In genomic region chr3:30538787-30539186, GRCh38 we compare ENCODE assay signal across 12 cellular contexts.
DNase-seq lines count a peak whose midpoint lies in the region; ATAC-seq and TF ChIP-seq lines count a peak whose summit lies in the region.
"Had no signal": no experiment of that assay in that cellular context is flagged by ENCODE, and none has a peak within 500 bp of the region (broad histone marks: within the 10 kb centered on the region; RNA-seq: fewer than 3 reads in every experiment).

No MANE protein-coding gene starts in this region.

- no peak overlapping the region for H3K4me2 ChIP-seq in fibroblast of lung (ENCODE audit: extremely low read depth, insufficient read depth, low read length)

- no peak overlapping the region for H3K4me3 ChIP-seq in SJCRH30
- H3K4me3 ChIP-seq in fibroblast of lung (replicated peaks in 1 of 4; ENCODE audit: control extremely low read depth in 1 of 4, insufficient read depth in 1 of 4, low read depth in 3 of 4, low read length in 4 of 4): no peak overlapping the region
- H3K4me3 ChIP-seq: lower lobe of right lung had no signal

- no peak overlapping the region for H2AFZ ChIP-seq in fibroblast of lung (ENCODE audit: low read length)

- no peaks in the 10 kb centered on the region for H3K27me3 ChIP-seq in SJCRH30
- H3K27me3 ChIP-seq in fibroblast of lung (ENCODE audit: control insufficient read depth, insufficient read depth, low read length): no peaks in the 10 kb centered on the region

- H3K9ac ChIP-seq in fibroblast of lung (ENCODE audit: insufficient read depth, low read length): no peak overlapping the region

- H4K20me1 ChIP-seq in fibroblast of lung (ENCODE audit: control insufficient read depth, extremely low read depth, insufficient read depth, low read length): no peaks in the 10 kb centered on the region

- H3K9me3 ChIP-seq in SJCRH30 (replicated peaks) (no peaks in the 10 kb centered on the region), fibroblast of lung (ENCODE audit: control insufficient read depth, insufficient read depth, low read depth, low read length) (no peaks in the 10 kb centered on the region)
- H3K9me3 ChIP-seq: lower lobe of right lung had no signal

- peak; percentile 48 for ATAC-seq in activated CD4-positive, CD25-positive, alpha-beta regulatory T cell treated with anti-CD3 and anti-CD28 coated beads, Interleukin-2, amount 50 U/mL, for 24 hours
- peak; percentile 66 for ATAC-seq in stimulated activated naive CD8-positive, alpha-beta T cell treated with anti-CD3 and anti-CD28 coated beads, Interleukin-15, Interleukin-2, amounts not matched to agents 100 U/mL and 50 U/mL, for 24 hours
- ATAC-seq in GM19351 (IDR thresholded peaks at IDR 0.05; ENCODE audit: unreplicated experiment) (no peak), HG03175 (IDR thresholded peaks at IDR 0.05; ENCODE audit: unreplicated experiment) (no peak)

- no peak for DNase-seq in activated CD4-positive, CD25-positive, alpha-beta regulatory T cell treated with anti-CD3 and anti-CD28 coated beads, Interleukin-2, amount 50 U/mL, for 72 hours
- no peak for DNase-seq in SJCRH30
- peak; percentile 54 to 96 for DNase-seq in fibroblast of lung (ENCODE audit: low read depth in 2 of 2)
- no peak for DNase-seq in stimulated activated naive CD8-positive, alpha-beta T cell treated with anti-CD3 and anti-CD28 coated beads, Interleukin-15, Interleukin-2, amounts not matched to agents 100 U/mL and 50 U/mL, for 24 hours
- no peak for DNase-seq in stimulated activated CD4-positive, alpha-beta T cell treated with anti-CD3 and anti-CD28 coated beads, Interleukin-2, amount 100 ng/mL, for 24 hours
- DNase-seq: activated CD4-positive, alpha-beta T cell treated with anti-CD3 and anti-CD28 coated beads for 1 hour; activated naive CD4-positive, alpha-beta T cell; lower lobe of right lung; NCI-H1930 had no signal

- peaks cover 13% of the 10 kb centered on the region for H3K4me1 ChIP-seq in SJCRH30
- H3K4me1 ChIP-seq in fibroblast of lung (ENCODE audit: control insufficient read depth, extremely low read depth, insufficient read depth, low read length): peaks cover 4% of the 10 kb centered on the region
- H3K4me1 ChIP-seq: lower lobe of right lung had no signal

- H3K79me2 ChIP-seq in fibroblast of lung (ENCODE audit: control insufficient read depth, insufficient read depth, low read length): no peaks in the 10 kb centered on the region

- H3K27ac ChIP-seq in SJCRH30: peak overlapping the region; percentile 13; the same call in 1 of the 2 replicates
- no peak overlapping the region for H3K27ac ChIP-seq in fibroblast of lung (ENCODE audit: insufficient read depth, low read length)
- H3K27ac ChIP-seq: lower lobe of right lung had no signal

- TF ChIP-seq CTCF in fibroblast of lung (conservative IDR thresholded peaks at IDR 0.05 in 1 of 2, IDR thresholded peaks at IDR 0.05 in 1 of 2; ENCODE audit: low read depth in 1 of 2, low read length in 2 of 2): no peak

- H3K36me3 ChIP-seq in SJCRH30 (no peaks in the 10 kb centered on the region), fibroblast of lung (ENCODE audit: control insufficient read depth, insufficient read depth, low read length) (no peaks in the 10 kb centered on the region)
- H3K36me3 ChIP-seq: lower lobe of right lung had no signal

Comparison
In these comparisons a context has a peak if more than half of its experiments do, and no peak if none do; other contexts are left out.
1. ATAC-seq: peak in activated CD4-positive, CD25-positive, alpha-beta regulatory T cell treated with anti-CD3 and anti-CD28 coated beads, Interleukin-2, amount 50 U/mL, for 24 hours (2 of 2) and stimulated activated naive CD8-positive, alpha-beta T cell treated with anti-CD3 and anti-CD28 coated beads, Interleukin-15, Interleukin-2, amounts not matched to agents 100 U/mL and 50 U/mL, for 24 hours (single experiment); none in GM19351 (single experiment) and HG03175 (single experiment).
2. DNase-seq: peak in fibroblast of lung (2 of 2); none in activated CD4-positive, CD25-positive, alpha-beta regulatory T cell treated with anti-CD3 and anti-CD28 coated beads, Interleukin-2, amount 50 U/mL, for 72 hours (single experiment), SJCRH30 (0 of 2), stimulated activated naive CD8-positive, alpha-beta T cell treated with anti-CD3 and anti-CD28 coated beads, Interleukin-15, Interleukin-2, amounts not matched to agents 100 U/mL and 50 U/mL, for 24 hours (single experiment) and stimulated activated CD4-positive, alpha-beta T cell treated with anti-CD3 and anti-CD28 coated beads, Interleukin-2, amount 100 ng/mL, for 24 hours (0 of 2).